Comparison of ENCODE assay signal across 1 cellular context in genomic region chr11:3854977-3855807, GRCh38.
TF ChIP-seq lines count a peak whose summit lies in the region.

TSS of gene STIM1 (plus strand) at chr11:3855664. CDS start at chr11:3856271, 607 bp downstream.

TF ChIP-seq in HepG2, 621 proteins besides CTCF, POLR2A, EP300 and RAD21 (continued from another document):
- TF ChIP-seq THAP9 (CRISPR knock-in tag; IDR thresholded peaks at IDR 0.05; ENCODE audit: borderline replicate concordance) (peak; percentile 53; the same call in 1 of the 2 replicates), XRCC5 (optimal IDR thresholded peaks at IDR 0.05; ENCODE audit: low read length) (peak; percentile 86)
